ENCODE assay signal across 10 cellular contexts in genomic region chr3:132536442-132537153, GRCh38.
DNase-seq lines count a peak whose midpoint lies in the region; ATAC-seq, FAIRE-seq and TF ChIP-seq lines count a peak whose summit lies in the region.
"Had no signal": no experiment of that assay in that cellular context is flagged by ENCODE, and none has a peak within 500 bp of the region (broad histone marks: within the 10 kb centered on the region; RNA-seq: fewer than 3 reads in every experiment).

No MANE protein-coding gene starts in this region.

- in situ Hi-C loops in K562 (cut with MboI): no loop called here

- H3K27me3 ChIP-seq in K562 (ENCODE audit: control insufficient read depth in 2 of 2, insufficient read depth in 2 of 2, low read length in 2 of 2) (no peaks in the 10 kb centered on the region), PC-9 (ENCODE audit: insufficient read depth, low read depth) (no peaks in the 10 kb centered on the region)
- H3K27me3 ChIP-seq: upper lobe of left lung had no signal

- WGBS in K562 (ENCODE audit: insufficient coverage, low coverage, missing lambda C conversion rate): 74% methylated on average over 3 of the region's 3 CpGs

- H3K79me2 ChIP-seq in K562 (ENCODE audit: control insufficient read depth, insufficient read depth, low read length) (no peaks in the 10 kb centered on the region), PC-9 (ENCODE audit: low read depth) (no peaks in the 10 kb centered on the region)

- BruUV-seq in K562 (replicated peaks; lab: Mats Ljungman, UMichigan): no TSS peak
- BruUV-seq in PC-9 (replicated peaks; lab: Mats Ljungman, UMichigan): no TSS peak

- H3K4me2 ChIP-seq in K562 (ENCODE audit: insufficient read depth, low read length) (no peak overlapping the region), PC-9 (no peak overlapping the region)

- TF ChIP-seq EP300 in K562 (IDR thresholded peaks at IDR 0.05; ENCODE audit: low read length): no peak

- no peak for TF ChIP-seq RAD21 in K562 (CRISPR knock-in tag; conservative IDR thresholded peaks at IDR 0.05 in 1 of 2, IDR thresholded peaks at IDR 0.05 in 1 of 2)

- peak overlapping the region; percentile 60 for H2AFZ ChIP-seq in K562 (ENCODE audit: low read depth, low read length)
- no peak overlapping the region for H2AFZ ChIP-seq in PC-9

- H3K4me3 ChIP-seq in K562: no peak overlapping the region
- H3K4me3 ChIP-seq in PC-9: no peak overlapping the region
- H3K4me3 ChIP-seq: lung, upper lobe of left lung had no signal

- H3K4me1 ChIP-seq in K562 (replicated peaks in 1 of 2; ENCODE audit: control insufficient read depth in 2 of 2, insufficient read depth in 2 of 2, low read length in 2 of 2) (no peaks in the 10 kb centered on the region), PC-9 (replicated peaks; ENCODE audit: insufficient read depth) (no peaks in the 10 kb centered on the region)

- no peaks in the 10 kb centered on the region for H3K9me3 ChIP-seq in K562 (replicated peaks; ENCODE audit: control insufficient read depth, insufficient read depth, low read depth, low read length)
- H3K9me3 ChIP-seq in PC-9 (ENCODE audit: insufficient read depth, low read depth): no peaks in the 10 kb centered on the region
- H3K9me3 ChIP-seq: upper lobe of left lung had no signal

- CTCF ChIA-PET in K562 (lab: Yijun Ruan, JAX; ENCODE audit: low intra/inter-chr PET ratio): interaction anchor here (3.1 kb wide), 1 partner anchor 106 kb away, joined by 49 read pairs; no protein-coding TSS in a partner anchor
- CTCF ChIA-PET in PC-9 (lab: Charles Lee): interaction anchor here (0.6 to 1.2 kb wide), 4 partner anchors 8 to 137 kb away, joined by 3 to 11 read pairs (median 3); no protein-coding TSS in a partner anchor

- H3K4me1 Mint-ChIP-seq in endothelial cell (ENCODE audit: unreplicated experiment): peaks cover 8% of the 10 kb centered on the region

- no peak overlapping the region for H3K4me3 Mint-ChIP-seq in endothelial cell (ENCODE audit: unreplicated experiment)

- DNase-seq in GM19239 (ENCODE audit: insufficient read length, low spot score) (no peak), LHCN-M2 (ENCODE audit: low read depth) (peak; percentile 21), K562 (ENCODE audit: extremely low read depth in 1 of 4, low spot score in 3 of 4) (peak in 2 of 4 experiments; percentile 6 to 7), sciatic nerve (ENCODE audit: low spot score) (no peak), PC-9 (no peak), CD1c-positive myeloid dendritic cell (ENCODE audit: extremely low spot score) (no peak), endothelial cell (ENCODE audit: low spot score) (no peak)

- TF ChIP-seq CTCF in K562 (IDR thresholded peaks at IDR 0.05 in 2 of 3, conservative IDR thresholded peaks at IDR 0.05 in 1 of 3; ENCODE audit: insufficient read depth in 2 of 3, low read depth in 1 of 3, low read length in 3 of 3) (peak in 2 of 3 experiments; percentile 15 to 19; a peak in 1 of 6 replicates), PC-9 (conservative IDR thresholded peaks at IDR 0.05) (no peak), endothelial cell (IDR thresholded peaks at IDR 0.05; ENCODE audit: unreplicated experiment) (no peak)

- no peak overlapping the region for H3K27ac Mint-ChIP-seq in endothelial cell (ENCODE audit: unreplicated experiment)

- no peaks in the 10 kb centered on the region for H3K9me2 ChIP-seq in PC-9 (ENCODE audit: insufficient read depth)

- H3K27ac ChIP-seq in K562 (ENCODE audit: extremely low read depth, low read depth, low read length) (peak overlapping the region; percentile 46; the same call in 1 of the 3 replicates), PC-9 (no peak overlapping the region)
- H3K27ac ChIP-seq: upper lobe of left lung had no signal

- peaks cover 29% of the 10 kb centered on the region for H3K36me3 Mint-ChIP-seq in endothelial cell (ENCODE audit: low read depth, unreplicated experiment)

- H3K9me3 Mint-ChIP-seq in endothelial cell (ENCODE audit: unreplicated experiment): no peaks in the 10 kb centered on the region

- peaks cover 4% of the 10 kb centered on the region; the same call in 1 of the 3 replicates for H3K36me3 ChIP-seq in K562 (ENCODE audit: control insufficient read depth, insufficient read depth, low read length)
- H3K36me3 ChIP-seq in PC-9 (ENCODE audit: low read depth): peaks cover 3% of the 10 kb centered on the region; the same call in 1 of the 2 replicates

- ATAC-seq in K562: peak; percentile 69
- peak; percentile 10 for ATAC-seq in sciatic nerve
- ATAC-seq in GM18519 (IDR thresholded peaks at IDR 0.05; ENCODE audit: low FRiP score, unreplicated experiment): no peak

- intact Hi-C loops in K562 (cut with micrococcal nuclease) (loop anchor here (1.0 to 5.0 kb wide), 2 partner anchors 106 to 184 kb away; no protein-coding TSS in a partner anchor), sciatic nerve (cut with DNase I) (loop anchor here (10.0 kb wide), 1 partner anchor 108 kb away; no protein-coding TSS in a partner anchor), PC-9 (cut with micrococcal nuclease; ENCODE audit: unreplicated experiment) (loop anchor here (1.0 to 5.0 kb wide), 2 partner anchors 106 to 846 kb away; no protein-coding TSS in a partner anchor)

- no peak overlapping the region for H3K9ac ChIP-seq in K562 (ENCODE audit: insufficient read depth in 1 of 2, low read depth in 2 of 2, low read length in 2 of 2)

- FAIRE-seq in GM19239 (lab: Jason Lieb, UNC) (peak; percentile 66), K562 (lab: Jason Lieb, UNC) (peak; percentile 11)

- peaks cover 6% of the 10 kb centered on the region for H3K27me3 Mint-ChIP-seq in endothelial cell (ENCODE audit: unreplicated experiment)

- no peak for TF ChIP-seq POLR2A in K562 (conservative IDR thresholded peaks at IDR 0.05)

- no peaks in the 10 kb centered on the region for H4K20me1 ChIP-seq in K562 (replicated peaks; ENCODE audit: control insufficient read depth, insufficient read depth, low read length)
- no peaks in the 10 kb centered on the region for H4K20me1 ChIP-seq in PC-9 (ENCODE audit: insufficient read depth)

- POLR2A ChIA-PET in K562 (lab: Yijun Ruan, JAX) (interaction anchor here (1.0 to 1.1 kb wide), 2 partner anchors 25 to 123 kb away, joined by 3 read pairs; partner anchors contain the start of gene ACAD11), PC-9 (lab: Charles Lee; ENCODE audit: unreplicated experiment) (no interaction called here)

- no peaks in the 10 kb centered on the region; the same call in 1 of the 2 replicates for H3F3A ChIP-seq in PC-9 (ENCODE audit: insufficient read depth, low read depth)

- no peaks in the 10 kb centered on the region for H3K9me1 ChIP-seq in K562 (ENCODE audit: control insufficient read depth, insufficient read depth, low read length)

TF ChIP-seq in K562, 482 proteins besides CTCF, POLR2A, EP300 and RAD21:
- no peak for TF ChIP-seq CREB1 (IDR thresholded peaks at IDR 0.05)
- no peak for TF ChIP-seq CREB1 (CRISPR knock-in tag; IDR thresholded peaks at IDR 0.05)
- no peak for TF ChIP-seq BRD4 (IDR thresholded peaks at IDR 0.05)
- TF ChIP-seq ZNF592 (IDR thresholded peaks at IDR 0.05): 0 out of 2 replicates have a peak, but pooled peaks have one; percentile 30
- no peak for TF ChIP-seq SPI1 (IDR thresholded peaks at IDR 0.05; ENCODE audit: borderline replicate concordance, low read depth, low read length)
- 0 out of 2 replicates have a peak, but pooled peaks have one; percentile 3 for TF ChIP-seq MAX (CRISPR knock-in tag; IDR thresholded peaks at IDR 0.05)
- no peak for TF ChIP-seq IRF9 (tag; IDR thresholded peaks at IDR 0.05)
- TF ChIP-seq ZNF143 (CRISPR knock-in tag; IDR thresholded peaks at IDR 0.05): no peak

Comparison
In these comparisons a context has a peak if more than half of its experiments do, and no peak if none do; other contexts are left out.
1. CTCF ChIP-seq: peak in K562 (2 of 3); none in PC-9 (single experiment) and endothelial cell (single experiment).